Comparison of ENCODE assay signal across 8 cellular contexts in the genomic region with DNA sequence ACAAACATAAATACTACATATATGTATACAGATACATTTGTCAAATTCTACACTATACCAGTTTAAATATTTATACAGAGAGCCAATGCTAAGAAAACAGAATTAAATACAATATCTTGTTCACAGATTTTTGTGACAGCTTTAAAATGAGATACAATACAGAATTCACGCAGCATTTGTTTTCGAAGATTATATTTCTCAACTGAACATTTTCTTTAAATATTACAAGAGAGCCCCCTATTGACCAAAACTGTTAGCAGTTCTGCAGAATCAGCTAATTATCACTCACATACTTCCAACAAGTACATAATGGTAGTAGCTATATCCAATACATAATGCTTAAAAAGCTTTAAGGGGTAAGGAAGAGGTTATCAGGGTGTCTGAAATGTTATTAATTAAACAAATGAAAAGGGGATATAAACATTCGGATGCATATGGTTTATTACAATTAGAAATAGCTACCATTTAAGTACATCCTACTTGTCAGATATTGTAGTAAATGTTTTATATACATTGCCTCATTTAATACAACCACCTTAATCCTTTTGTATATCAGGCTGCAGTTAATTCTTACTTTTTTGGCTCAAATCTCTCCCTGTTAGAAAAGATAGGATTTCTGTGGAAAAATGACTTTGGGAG. TPM values are rescaled to one million over a fixed set of nuclear protein-coding genes. Genes with fewer than 3 reads are reported as not detected.
DNase-seq lines count a peak whose midpoint lies in the region; ATAC-seq, FAIRE-seq and TF ChIP-seq lines count a peak whose summit lies in the region.

No MANE protein-coding gene starts in this region.

- in situ Hi-C loops in K562 (cut with MboI) = loop anchor here (25.0 kb wide), 1 partner anchor 476 kb away; no protein-coding TSS in a partner anchor

- H3K9me3 ChIP-seq in cardiac muscle cell (ENCODE audit: low read depth) = no peaks in the 10 kb centered on the region
- H3K9me3 ChIP-seq in K562 (replicated peaks; ENCODE audit: control insufficient read depth, insufficient read depth, low read depth, low read length) = no peaks in the 10 kb centered on the region
- H3K9me3 ChIP-seq in mesenchymal stem cell (ENCODE audit: control insufficient read depth, low read length) = peaks cover 11% of the 10 kb centered on the region

- no peak overlapping the region for H4K91ac ChIP-seq in mesenchymal stem cell (ENCODE audit: low read length)

- TF ChIP-seq POLR2A in K562 (conservative IDR thresholded peaks at IDR 0.05) = no peak
- TF ChIP-seq POLR2A in GM18505 (IDR thresholded peaks at IDR 0.05; ENCODE audit: borderline replicate concordance, extremely low read depth, insufficient read depth, insufficient read length) = no peak

- H3K9me1 ChIP-seq in K562 (ENCODE audit: control insufficient read depth, insufficient read depth, low read length) = no peaks in the 10 kb centered on the region

- H2BK15ac ChIP-seq in mesenchymal stem cell (ENCODE audit: low read depth, poor library complexity, severe bottlenecking) = no peak overlapping the region

- 10% methylated on average over 3 of the region's 3 CpGs for WGBS in K562 (ENCODE audit: insufficient coverage, low coverage, missing lambda C conversion rate)
- 79% methylated on average over 2 of the region's 3 CpGs for WGBS in mesenchymal stem cell

- no peaks in the 10 kb centered on the region for H3K79me2 ChIP-seq in K562 (ENCODE audit: control insufficient read depth, insufficient read depth, low read length)

- H4K8ac ChIP-seq in mesenchymal stem cell (ENCODE audit: low read length) = no peak overlapping the region

- no peak overlapping the region for H3K14ac ChIP-seq in mesenchymal stem cell (ENCODE audit: low read length in 2 of 2)

- CTCF ChIA-PET in K562 (lab: Yijun Ruan, JAX; ENCODE audit: low intra/inter-chr PET ratio) = interaction anchor here (1.0 kb wide), 1 partner anchor 196 kb away, joined by 4 read pairs; no protein-coding TSS in a partner anchor

- no peaks in the 10 kb centered on the region for H3K27me3 ChIP-seq in cardiac muscle cell
- H3K27me3 ChIP-seq in K562 (ENCODE audit: control insufficient read depth in 2 of 2, insufficient read depth in 2 of 2, low read length in 2 of 2) = no peaks in the 10 kb centered on the region
- no peaks in the 10 kb centered on the region for H3K27me3 ChIP-seq in mesenchymal stem cell (ENCODE audit: control insufficient read depth in 1 of 2, insufficient read depth in 1 of 2, low read length in 2 of 2)

- H3K23ac ChIP-seq in mesenchymal stem cell (ENCODE audit: low read length in 2 of 2) = no peak overlapping the region

- POLR2A ChIA-PET in K562 (lab: Yijun Ruan, JAX) = interaction anchor here (0.5 kb wide), 1 partner anchor 464 kb away, joined by 3 read pairs; no protein-coding TSS in a partner anchor

- peak; percentile 52 to 74 for TF ChIP-seq RAD21 in K562 (CRISPR knock-in tag; conservative IDR thresholded peaks at IDR 0.05 in 1 of 2, IDR thresholded peaks at IDR 0.05 in 1 of 2)

- H3K4me2 ChIP-seq in K562 (ENCODE audit: insufficient read depth, low read length) = no peak overlapping the region
- H3K4me2 ChIP-seq in mesenchymal stem cell (ENCODE audit: low read length, poor library complexity, severe bottlenecking) = no peak overlapping the region

- ATAC-seq in Right ventricle myocardium inferior (no peak), K562 (peak; percentile 69), GM18505 (IDR thresholded peaks at IDR 0.05; ENCODE audit: unreplicated experiment) (no peak)

- H2AK5ac ChIP-seq in mesenchymal stem cell (ENCODE audit: low read length, severe bottlenecking) = no peak overlapping the region

- intact Hi-C loops in Right ventricle myocardium inferior (cut with DNase I) = no loop called here
- intact Hi-C loops in K562 (cut with micrococcal nuclease) = no loop called here

- H2AFZ ChIP-seq in K562 (ENCODE audit: low read depth, low read length) (0 out of 2 replicates have a peak overlapping the region, but pooled peaks have one; percentile 32), mesenchymal stem cell (ENCODE audit: low read depth, low read length) (no peak overlapping the region)

- DNase-seq in cardiac muscle cell (ENCODE audit: low read depth in 1 of 2, low spot score in 1 of 2) (peak; percentile 59 to 61), Right ventricle myocardium inferior (ENCODE audit: missing footprints) (no peak), NCI-H2081 (lab: John Stamatoyannopoulos, UW) (peak; percentile 79 to 82), K562 (ENCODE audit: extremely low read depth in 1 of 4, low spot score in 3 of 4) (peak in 3 of 4 experiments; percentile 4 to 32 (median 10)), mesenchymal stem cell (peak; percentile 41), mucosa of gallbladder (ENCODE audit: low spot score) (no peak)
- no peak for DNase-seq in activated CD4-positive, alpha-beta T cell treated with anti-CD3 and anti-CD28 coated beads for 1 hour

- H2BK12ac ChIP-seq in mesenchymal stem cell (ENCODE audit: low read length in 2 of 2) = no peak overlapping the region

- H4K20me1 ChIP-seq in K562 (replicated peaks; ENCODE audit: control insufficient read depth, insufficient read depth, low read length) = no peaks in the 10 kb centered on the region

- H3K79me1 ChIP-seq in mesenchymal stem cell (replicated peaks; ENCODE audit: low read length, poor library complexity, severe bottlenecking) = no peaks in the 10 kb centered on the region

- H3K4me1 ChIP-seq in cardiac muscle cell (ENCODE audit: low read depth) (no peaks in the 10 kb centered on the region), K562 (replicated peaks in 1 of 2; ENCODE audit: control insufficient read depth in 2 of 2, insufficient read depth in 2 of 2, low read length in 2 of 2) (no peaks in the 10 kb centered on the region), mesenchymal stem cell (ENCODE audit: control insufficient read depth, insufficient read depth, low read depth, low read length) (no peaks in the 10 kb centered on the region)

- H3K27ac ChIP-seq in cardiac muscle cell = no peak overlapping the region
- H3K27ac ChIP-seq in K562 (ENCODE audit: extremely low read depth, low read depth, low read length) = no peak overlapping the region
- H3K27ac ChIP-seq in mesenchymal stem cell (ENCODE audit: low read length, poor library complexity, severe bottlenecking) = no peak overlapping the region

- no peak overlapping the region for H2BK5ac ChIP-seq in mesenchymal stem cell (ENCODE audit: low read depth, low read length, poor library complexity, severe bottlenecking)

- no peak overlapping the region for H2BK120ac ChIP-seq in mesenchymal stem cell (ENCODE audit: low read depth, low read length)

- H3K9ac ChIP-seq in K562 (ENCODE audit: insufficient read depth in 1 of 2, low read depth in 2 of 2, low read length in 2 of 2) (no peak overlapping the region), mesenchymal stem cell (ENCODE audit: low read length) (no peak overlapping the region)

- H3K18ac ChIP-seq in mesenchymal stem cell (ENCODE audit: low read depth in 1 of 2, low read length in 2 of 2) = no peak overlapping the region

- TF ChIP-seq EP300 in K562 (IDR thresholded peaks at IDR 0.05; ENCODE audit: low read length) = no peak

- peak; percentile 73 for FAIRE-seq in K562 (lab: Jason Lieb, UNC)

- no peak overlapping the region for H3K4ac ChIP-seq in mesenchymal stem cell (ENCODE audit: low read depth in 1 of 2, low read length in 2 of 2)

- H3K36me3 ChIP-seq in cardiac muscle cell (no peaks in the 10 kb centered on the region), K562 (ENCODE audit: control insufficient read depth, insufficient read depth, low read length) (no peaks in the 10 kb centered on the region), mesenchymal stem cell (ENCODE audit: control insufficient read depth in 1 of 2, insufficient read depth in 2 of 2, low read depth in 1 of 2, low read length in 2 of 2) (peaks cover 0 to 24% of the 10 kb centered on the region in 2 experiments)

- no peak overlapping the region for H3K4me3 ChIP-seq in cardiac muscle cell
- no peak overlapping the region for H3K4me3 ChIP-seq in K562
- no peak overlapping the region for H3K4me3 ChIP-seq in mesenchymal stem cell (ENCODE audit: insufficient read depth in 1 of 2, low read depth in 1 of 2, low read length in 2 of 2)

- no TSS peak for BruUV-seq in K562 (replicated peaks; lab: Mats Ljungman, UMichigan)

- TF ChIP-seq CTCF in cardiac muscle cell (IDR thresholded peaks at IDR 0.05; ENCODE audit: low read depth, low read length) (peak; percentile 70), K562 (IDR thresholded peaks at IDR 0.05 in 2 of 3, conservative IDR thresholded peaks at IDR 0.05 in 1 of 3; ENCODE audit: insufficient read depth in 2 of 3, low read depth in 1 of 3, low read length in 3 of 3) (peak in 2 of 3 experiments; percentile 41 to 69; a peak in 3 of 6 replicates)

TF ChIP-seq in K562, 482 proteins besides CTCF, POLR2A, EP300 and RAD21 (continues in another document):
- TF ChIP-seq MAFF (IDR thresholded peaks at IDR 0.05; ENCODE audit: low read length) = peak; percentile 90

RNA-seq across cellular contexts. Expression of a gene that starts 31.7 kb away (rescaled TPM):
- total RNA-seq in cardiac muscle cell = 5.9 and 8.5 TPM in 2 replicates
- polyA plus RNA-seq in cardiac muscle cell = 3.9 and 6.5 TPM in 2 replicates
- 8.0 TPM for total RNA-seq in Right ventricle myocardium inferior
- 1.2 and 6.2 TPM in 2 replicates for total RNA-seq in K562 (2011; cell fraction: chromatin; rRNA removed; ENCODE audit: low replicate concordance)
- 0.33 and 0.66 TPM in 2 replicates for total RNA-seq in K562 (2011; cell fraction: nucleolus; rRNA removed)
- total RNA-seq in K562 (2011; cell fraction: nucleoplasm; rRNA removed) = 2.6 and 6.1 TPM in 2 replicates
- 0.53 and 0.64 TPM in 2 replicates for total RNA-seq in K562 (2014; rRNA removed)
- total RNA-seq in K562 (2014; rRNA removed; fragmentation: Illumina TruSeq; extraction: Trizol) = 1.0 and 1.7 TPM in 2 replicates
- 1.2 and 1.4 TPM in 2 replicates for total RNA-seq in K562 (2015; rRNA removed; fragmentation: Illumina TruSeq; extraction: Trizol)
- total RNA-seq in K562 (2021) = 0.72 and 1.5 TPM in 2 replicates
- 0.51 and 1.9 TPM in 2 replicates for polyA plus RNA-seq in K562 (2011; rRNA removed)
- 0.15 and 0.16 TPM in 2 replicates for polyA plus RNA-seq in K562 (2011; cell fraction: cytosol; rRNA removed)
- polyA plus RNA-seq in K562 (2011; cell fraction: nucleus; rRNA removed) = 1.5 and 3.2 TPM in 2 replicates
- 0.43 and 0.94 TPM in 2 replicates for polyA plus RNA-seq in K562 (2012)
- 0.72 and 1.00 TPM in 2 replicates for polyA plus RNA-seq in K562 (2014; fragmentation: Illumina TruSeq; extraction: Trizol)
- polyA plus RNA-seq in K562 (2014; fragmentation: Nextera tagmentation; extraction: Ambion mirVana) = under 1 TPM; 0.10 to 0.31 TPM
- polyA plus RNA-seq in K562 (2014; rRNA removed) = 0.52 and 0.59 TPM in 2 replicates
- 1.2 and 3.0 TPM in 2 replicates for polyA minus RNA-seq in K562 (2011; rRNA and poly(A)+ RNA removed)
- 0.09 and 0.57 TPM in 2 replicates for polyA minus RNA-seq in K562 (2011; cell fraction: cytosol; rRNA and poly(A)+ RNA removed)
- polyA minus RNA-seq in K562 (2011; cell fraction: nucleus; rRNA and poly(A)+ RNA removed) = 2.3 and 4.4 TPM in 2 replicates
- 3.6 TPM for polyA plus RNA-seq in mesenchymal stem cell (2013, experiment 1 of 2)
- 3.7 TPM for polyA plus RNA-seq in mesenchymal stem cell (2013, experiment 2 of 2)
- total RNA-seq in mucosa of gallbladder = 11.2 TPM

Comparison
In these comparisons a context has a peak if more than half of its experiments do, and no peak if none do; other contexts are left out.
1. DNase-seq: peak in cardiac muscle cell (2 of 2), NCI-H2081 (2 of 2), K562 (3 of 4) and mesenchymal stem cell (single experiment); none in Right ventricle myocardium inferior (single experiment), mucosa of gallbladder (single experiment) and activated CD4-positive, alpha-beta T cell treated with anti-CD3 and anti-CD28 coated beads for 1 hour (single experiment).